8 cellular contexts compared by ENCODE assay signal in genomic region chr1:35769759-35770446, GRCh38. TPM values are rescaled to one million over a fixed set of nuclear protein-coding genes. Genes with fewer than 3 reads are reported as not detected.
DNase-seq lines count a peak whose midpoint lies in the region; ATAC-seq and TF ChIP-seq lines count a peak whose summit lies in the region.

TSS of gene CLSPN (minus strand) at chr1:35769978. CDS start at chr1:35769870, 108 bp downstream.

- WGBS in esophagus muscularis mucosa: under 1% methylated on average over 13 of the region's 34 CpGs

- H4K20me1 ChIP-seq in KMS-11 (ENCODE audit: insufficient read depth): no peaks in the 10 kb centered on the region

- TF ChIP-seq CTCF in KMS-11 (conservative IDR thresholded peaks at IDR 0.05; ENCODE audit: low read depth, low read length) (no peak), Peyer's patch (IDR thresholded peaks at IDR 0.05) (no peak), esophagus muscularis mucosa (IDR thresholded peaks at IDR 0.05) (no peak)

- peak; percentile 91 for DNase-seq in DMS53 treated with DMSO at 0.1 percent for 48 hours (lab: John Stamatoyannopoulos, UW; ENCODE audit: unreplicated experiment)
- peak; percentile 92 to 97 (median 93) for DNase-seq in Peyer's patch
- peak; percentile 96 to 98 for DNase-seq in activated T-cell treated with anti-CD3 and anti-CD28 coated beads, Interleukin-2, amount 50 U/mL, for 48 hours
- DNase-seq in esophagus muscularis mucosa (ENCODE audit: extremely low spot score): peak; percentile 98
- peak; percentile 97 for DNase-seq in myocyte (ENCODE audit: low read depth)
- peak; percentile 93 to 97 for DNase-seq in stimulated activated CD8-positive, alpha-beta memory T cell treated with anti-CD3 and anti-CD28 coated beads, Interleukin-7, amount 100 ng/mL, for 48 hours (ENCODE audit: extremely low read depth in 1 of 2, low read depth in 1 of 2)

- peak within 1 kb of the TSS; percentile 84 for H2AFZ ChIP-seq in KMS-11 (ENCODE audit: low read depth)

- peak within 1 kb of the TSS; percentile 72 for H3K4me2 ChIP-seq in KMS-11

- peak within 1 kb of the TSS; percentile 69 for H3K27ac ChIP-seq in KMS-11
- H3K27ac ChIP-seq in Peyer's patch: peak within 1 kb of the TSS; percentile 68 to 82 (median 78)
- H3K27ac ChIP-seq in esophagus muscularis mucosa (replicated peaks in 1 of 4): peak within 1 kb of the TSS; percentile 75 to 81 (median 80)

- H3K9me3 ChIP-seq in Peyer's patch (no peaks in the 10 kb centered on the region), esophagus muscularis mucosa (no peaks in the 10 kb centered on the region)

- H3K4me1 ChIP-seq in KMS-11 (ENCODE audit: low read depth, poor library complexity, severe bottlenecking) (peaks cover 17% of the 10 kb centered on the region), Peyer's patch (peaks cover 0 to 3% (median 0%) of the 10 kb centered on the region in 4 donors), esophagus muscularis mucosa (peaks cover 0 to 20% (median 14%) of the 10 kb centered on the region in 4 donors)

- TF ChIP-seq POLR2A in Peyer's patch (IDR thresholded peaks at IDR 0.05) (no peak), esophagus muscularis mucosa (IDR thresholded peaks at IDR 0.05; ENCODE audit: low read depth) (no peak)

- peaks cover 25% of the 10 kb centered on the region; the same call in 1 of the 2 replicates for H3K79me2 ChIP-seq in KMS-11 (ENCODE audit: insufficient read depth, low read depth)

- peak within 1 kb of the TSS; percentile 80 for H3K9ac ChIP-seq in KMS-11

- no peaks in the 10 kb centered on the region for H3K36me3 ChIP-seq in KMS-11 (ENCODE audit: insufficient read depth)
- H3K36me3 ChIP-seq in Peyer's patch: no peaks in the 10 kb centered on the region
- no peaks in the 10 kb centered on the region for H3K36me3 ChIP-seq in esophagus muscularis mucosa

- intact Hi-C loops in esophagus muscularis mucosa (cut with DNase I): loop anchor here (5.0 kb wide), 1 partner anchor 53 kb away; the partner anchor contains the start of gene C1orf216

- ATAC-seq in GM21737 (IDR thresholded peaks at IDR 0.05; ENCODE audit: unreplicated experiment): peak; percentile 86

- H3K27me3 ChIP-seq in KMS-11 (ENCODE audit: insufficient read depth, low read depth): no peaks in the 10 kb centered on the region
- no peaks in the 10 kb centered on the region for H3K27me3 ChIP-seq in Peyer's patch
- no peaks in the 10 kb centered on the region for H3K27me3 ChIP-seq in esophagus muscularis mucosa

- no peak for TF ChIP-seq EP300 in esophagus muscularis mucosa (IDR thresholded peaks at IDR 0.05)

- peak within 1 kb of the TSS; percentile 97 for H3K4me3 ChIP-seq in KMS-11 (IDR thresholded peaks at IDR 0.05; ENCODE audit: insufficient read depth, low read depth, low read length)
- peak within 1 kb of the TSS; percentile 76 to 98 (median 84) for H3K4me3 ChIP-seq in Peyer's patch
- H3K4me3 ChIP-seq in esophagus muscularis mucosa: peak within 1 kb of the TSS; percentile 64 to 89 (median 76)

RNA-seq across cellular contexts. Expression of gene CLSPN, which starts in this region (rescaled TPM):
- total RNA-seq in Peyer's patch (10 to 100 TPM in 1 of 4 donors, 1 to 10 TPM in 2, under 1 TPM in 1; 0.40 to 20.6 (median 3.7) TPM), esophagus muscularis mucosa (under 1 TPM in 3 of 4 donors, not detected in 1; under 0.01 to 0.40 (median 0.17) TPM), myocyte (0.51 and 0.52 TPM in 2 replicates)
- polyA plus RNA-seq in myocyte (2012): 0.34 TPM

Comparison
In these comparisons a context has a peak if more than half of its experiments do, and no peak if none do; other contexts are left out.
1. Peak in every context shown above with its lines: DNase-seq, ATAC-seq, H3K4me3 ChIP-seq and H3K27ac ChIP-seq.
2. Peak in DNase-seq, H3K4me3 ChIP-seq and H3K27ac ChIP-seq in esophagus muscularis mucosa; RNA of the gene not detected or under 1 TPM.
3. Peak in DNase-seq in myocyte; RNA of the gene not detected or under 1 TPM.